13 cellular contexts compared by ENCODE assay signal in the genomic region with DNA sequence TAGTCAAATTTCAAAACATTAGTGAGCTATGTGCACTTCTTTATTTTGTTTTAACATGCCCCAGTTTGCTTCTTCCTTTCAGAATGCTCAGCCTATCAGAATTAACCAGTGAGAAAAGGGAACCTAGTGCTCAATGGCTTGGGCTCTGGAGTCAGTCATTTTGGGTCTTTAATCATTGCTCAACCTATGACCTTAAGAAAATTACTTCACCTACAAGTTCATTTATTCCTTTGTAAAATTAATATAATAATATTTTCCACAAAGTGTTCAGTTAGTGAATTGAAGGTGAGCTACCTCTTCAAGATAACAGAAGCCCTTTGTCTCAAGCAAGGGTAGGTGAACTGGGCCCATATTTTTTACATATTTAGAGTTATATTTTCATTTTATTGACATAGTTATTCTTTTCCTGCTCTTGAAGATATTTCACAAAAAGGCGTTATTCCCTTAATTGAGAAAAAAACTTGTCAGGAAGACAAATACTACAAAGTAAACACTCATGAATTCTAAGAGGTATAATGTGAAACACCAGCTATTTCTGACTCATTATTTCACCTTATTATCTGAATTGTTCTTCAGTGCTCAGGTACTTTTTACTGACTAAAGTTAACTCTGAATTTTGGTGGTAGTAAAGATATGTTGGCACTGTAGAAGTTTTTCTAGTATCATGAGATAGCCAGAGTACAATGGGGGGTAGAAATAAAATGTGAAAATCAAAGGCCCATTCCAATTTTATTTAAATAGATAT.
A peak's percentile ranks its signal among the peaks of the same experiment; 100 is the strongest.
DNase-seq lines count a peak whose midpoint lies in the region; ATAC-seq and FAIRE-seq lines count a peak whose summit lies in the region.
"Had no signal": no experiment of that assay in that cellular context is flagged by ENCODE, and none has a peak within 500 bp of the region (broad histone marks: within the 10 kb centered on the region; RNA-seq: fewer than 3 reads in every experiment).

No MANE protein-coding gene starts in this region.

- DNase-seq in DMS53 (lab: John Stamatoyannopoulos, UW): peak; percentile 67
- DNase-seq in NCI-H2171 (lab: John Stamatoyannopoulos, UW): peak; percentile 71
- DNase-seq in pons (ENCODE audit: low spot score): no peak
- no peak for DNase-seq in HTR-8/SVneo (ENCODE audit: insufficient read length, low spot score)
- DNase-seq: activated CD4-positive, alpha-beta T cell treated with anti-CD3 and anti-CD28 coated beads for 1 hour; C1 segment of cervical spinal cord; hypothalamus; NCI-H526; stimulated activated naive CD8-positive, alpha-beta T cell treated with anti-CD3 and anti-CD28 coated beads, Interleukin-15, Interleukin-2, amounts not matched to agents 100 U/mL and 50 U/mL, for 24 hours had no signal

- ATAC-seq in GM18868 (IDR thresholded peaks at IDR 0.05; ENCODE audit: unreplicated experiment): peak; percentile 68
- peak; percentile 39 for ATAC-seq in HG02678 (IDR thresholded peaks at IDR 0.05; ENCODE audit: unreplicated experiment)
- ATAC-seq in HG03457 (IDR thresholded peaks at IDR 0.05; ENCODE audit: unreplicated experiment): no peak
- no peak for ATAC-seq in GM19467 (IDR thresholded peaks at IDR 0.05; ENCODE audit: unreplicated experiment)
- ATAC-seq: stimulated activated naive CD8-positive, alpha-beta T cell treated with anti-CD3 and anti-CD28 coated beads, Interleukin-15, Interleukin-2, amounts not matched to agents 100 U/mL and 50 U/mL, for 24 hours had no signal

- no peak for FAIRE-seq in HTR-8/SVneo (lab: Jason Lieb, UNC)

Comparison
In these comparisons a context has a peak if more than half of its experiments do, and no peak if none do; other contexts are left out.
1. DNase-seq: peak in DMS53 (single experiment) and NCI-H2171 (single experiment); none in pons (single experiment) and HTR-8/SVneo (single experiment).
2. ATAC-seq: peak in GM18868 (single experiment) and HG02678 (single experiment); none in HG03457 (single experiment) and GM19467 (single experiment).